In the genomic region with DNA sequence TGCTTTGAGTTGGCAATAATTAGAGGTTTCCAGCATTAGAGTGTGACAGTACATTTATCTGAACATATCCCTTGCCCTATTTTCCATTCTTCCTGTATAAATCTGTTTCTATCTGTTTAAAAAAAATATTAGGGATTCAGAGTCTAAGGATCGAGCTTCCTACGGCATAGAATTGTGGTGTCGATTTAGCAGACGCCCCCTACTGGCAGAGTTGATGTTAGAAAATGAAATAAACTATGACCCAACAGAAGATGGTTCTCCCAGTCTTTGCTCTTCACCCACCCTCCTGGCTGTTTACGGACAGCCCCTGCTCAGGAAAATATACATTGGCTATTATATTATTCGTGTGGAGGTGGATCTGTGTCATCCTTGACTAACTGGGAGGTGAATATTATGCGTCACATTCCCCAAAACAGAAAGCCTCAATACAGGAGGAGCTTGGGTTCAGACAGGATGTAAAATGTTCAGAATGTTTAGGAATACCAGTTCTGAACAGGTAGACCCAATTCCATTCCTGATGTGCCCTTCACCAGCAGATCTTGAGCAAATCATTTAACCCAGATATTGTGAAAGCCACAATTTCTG, we compare ENCODE assay signal across 8 cellular contexts. TPM values are rescaled to one million over a fixed set of nuclear protein-coding genes. Genes with fewer than 3 reads are reported as not detected.
DNase-seq lines count a peak whose midpoint lies in the region; ATAC-seq and TF ChIP-seq lines count a peak whose summit lies in the region.

No MANE protein-coding gene starts in this region.

- H3K4me3 ChIP-seq in fibroblast of the aortic adventitia (ENCODE audit: low read depth, low read length) (no peak overlapping the region), retinal pigment epithelial cell (ENCODE audit: low read length) (no peak overlapping the region)

- peak overlapping the region; percentile 42 for H3K4me3 Mint-ChIP-seq in activated CD8-positive, alpha-beta T cell treated with anti-CD3 and anti-CD28 coated beads for 36 hours

- ATAC-seq in GM21619 (IDR thresholded peaks at IDR 0.05; ENCODE audit: unreplicated experiment), result peak; percentile 64
- no peak for ATAC-seq in activated CD8-positive, alpha-beta T cell treated with anti-CD3 and anti-CD28 coated beads for 36 hours
- ATAC-seq in GM19328 (IDR thresholded peaks at IDR 0.05; ENCODE audit: unreplicated experiment), result no peak

- peak overlapping the region; percentile 14 for H3K27ac Mint-ChIP-seq in activated CD8-positive, alpha-beta T cell treated with anti-CD3 and anti-CD28 coated beads for 36 hours

- DNase-seq in NCI-H2107 treated with DMSO at 0.1 percent for 48 hours (lab: John Stamatoyannopoulos, UW; ENCODE audit: unreplicated experiment), result peak; percentile 14
- no peak for DNase-seq in NCI-H2107 (lab: John Stamatoyannopoulos, UW)
- peak; percentile 52 to 65 for DNase-seq in NCI-H2081 (lab: John Stamatoyannopoulos, UW)
- DNase-seq in activated CD8-positive, alpha-beta T cell treated with anti-CD3 and anti-CD28 coated beads for 36 hours, result peak; percentile 69
- peak; percentile 56 for DNase-seq in fibroblast of the aortic adventitia (ENCODE audit: low read depth)
- no peak for DNase-seq in retinal pigment epithelial cell (ENCODE audit: low read depth)

- peaks cover 64% of the 10 kb centered on the region for H3K4me1 Mint-ChIP-seq in activated CD8-positive, alpha-beta T cell treated with anti-CD3 and anti-CD28 coated beads for 36 hours (ENCODE audit: low read depth)

- H3K36me3 Mint-ChIP-seq in activated CD8-positive, alpha-beta T cell treated with anti-CD3 and anti-CD28 coated beads for 36 hours (ENCODE audit: low read depth), result peaks cover 9% of the 10 kb centered on the region

- POLR2A ChIA-PET in activated CD8-positive, alpha-beta T cell treated with anti-CD3 and anti-CD28 coated beads for 36 hours (lab: Charles Lee), result interaction anchor here (0.7 to 5.4 kb wide), 10 partner anchors 8 to 291 kb away, joined by 3 to 52 read pairs (median 4); no protein-coding TSS in a partner anchor

- CTCF ChIA-PET in activated CD8-positive, alpha-beta T cell treated with anti-CD3 and anti-CD28 coated beads for 36 hours (lab: Charles Lee), result interaction anchor here (0.7 to 13.1 kb wide), 45 partner anchors 11 to 659 kb away, joined by 3 to 172 read pairs (median 6); a partner anchor contains a TSS

- no peaks in the 10 kb centered on the region for H3K27me3 Mint-ChIP-seq in activated CD8-positive, alpha-beta T cell treated with anti-CD3 and anti-CD28 coated beads for 36 hours

- H3K9me3 Mint-ChIP-seq in activated CD8-positive, alpha-beta T cell treated with anti-CD3 and anti-CD28 coated beads for 36 hours, result no peaks in the 10 kb centered on the region

- intact Hi-C loops in activated CD8-positive, alpha-beta T cell treated with anti-CD3 and anti-CD28 coated beads for 36 hours (cut with micrococcal nuclease), result no loop called here

- peak; percentile 91 for TF ChIP-seq CTCF in activated CD8-positive, alpha-beta T cell treated with anti-CD3 and anti-CD28 coated beads for 36 hours (IDR thresholded peaks at IDR 0.05)
- TF ChIP-seq CTCF in fibroblast of the aortic adventitia (IDR thresholded peaks at IDR 0.05; ENCODE audit: insufficient read depth, low read length) (peak; percentile 60), retinal pigment epithelial cell (conservative IDR thresholded peaks at IDR 0.05; ENCODE audit: low read depth, low read length) (peak; percentile 75)

RNA-seq across cellular contexts. Expression of a gene that starts 10.6 kb away (rescaled TPM):
- 1 to 10 TPM in 1 of 2 experiments, under 1 TPM in 1; 0.87 to 1.3 TPM for total RNA-seq in activated CD8-positive, alpha-beta T cell treated with anti-CD3 and anti-CD28 coated beads for 36 hours
- total RNA-seq in fibroblast of the aortic adventitia (ENCODE audit: low replicate concordance), result 0.18 TPM in 1 of 2 replicates, not detected in the other

Comparison
In these comparisons a context has a peak if more than half of its experiments do, and no peak if none do; other contexts are left out.
1. DNase-seq: peak in NCI-H2107 treated with DMSO at 0.1 percent for 48 hours (single experiment), NCI-H2081 (2 of 2), activated CD8-positive, alpha-beta T cell treated with anti-CD3 and anti-CD28 coated beads for 36 hours (single experiment) and fibroblast of the aortic adventitia (single experiment); none in NCI-H2107 (single experiment) and retinal pigment epithelial cell (single experiment).
2. Peak in every context shown above with its lines, with median percentiles within 50 percentile points of each other: CTCF ChIP-seq.